Comparison of ENCODE assay signal across 8 cellular contexts in genomic region chr3:149970716-149971402, GRCh38. TPM values are rescaled to one million over a fixed set of nuclear protein-coding genes. Genes with fewer than 3 reads are reported as not detected.
DNase-seq lines count a peak whose midpoint lies in the region; ATAC-seq and TF ChIP-seq lines count a peak whose summit lies in the region.

TSS of gene PFN2 (minus strand) at chr3:149970895. CDS start at chr3:149970856, 39 bp downstream.

- H3K4me1 ChIP-seq in colonic mucosa: no peaks in the 10 kb centered on the region

- intact Hi-C loops in colonic mucosa (cut with DNase I) (no loop called here), left colon (cut with DNase I, micrococcal nuclease) (no loop called here)

- H3K27ac ChIP-seq in colonic mucosa: peak within 1 kb of the TSS; percentile 81

- peak; percentile 33 for ATAC-seq in HG02870 (IDR thresholded peaks at IDR 0.05; ENCODE audit: unreplicated experiment)
- ATAC-seq in left colon: peak; percentile 73

- DNase-seq in NCI-H2171 (lab: John Stamatoyannopoulos, UW) (peak; percentile 85), colonic mucosa (peak; percentile 56), left colon (peak; percentile 61 to 69), GF-D8 (lab: John Stamatoyannopoulos, UW) (no peak)
- DNase-seq in activated CD4-positive, alpha-beta T cell treated with anti-CD3 and anti-CD28 coated beads for 4 hours: peak; percentile 44 to 62
- DNase-seq in stimulated activated CD4-positive, alpha-beta T cell treated with anti-CD3 and anti-CD28 coated beads, Interleukin-1b, Interleukin-23, amount 100 ng/mL, for 1 hour (ENCODE audit: low read depth in 2 of 2): peak; percentile 10 to 21

- H3K27me3 ChIP-seq in colonic mucosa: no peaks in the 10 kb centered on the region

- peak within 1 kb of the TSS; percentile 40 to 75 for H3K9ac ChIP-seq in colonic mucosa (ENCODE audit: low read depth in 2 of 2, low read length in 2 of 2)

- H3K36me3 ChIP-seq in colonic mucosa: no peaks in the 10 kb centered on the region

- no peaks in the 10 kb centered on the region for H3K9me3 ChIP-seq in colonic mucosa

- TF ChIP-seq POLR2A in GM15510 (IDR thresholded peaks at IDR 0.05; ENCODE audit: borderline replicate concordance, extremely low read depth, insufficient read length): peak; percentile 16

- H3K4me3 ChIP-seq in colonic mucosa: peak within 1 kb of the TSS; percentile 82

- no peak for TF ChIP-seq CTCF in colonic mucosa (IDR thresholded peaks at IDR 0.05)

RNA-seq across cellular contexts. Expression of gene PFN2, which starts in this region (rescaled TPM):
- total RNA-seq in colonic mucosa (10 to 100 TPM; 35.7 to 40.3 TPM), left colon (10 to 100 TPM; 35.6 to 49.7 TPM)
